ENCODE assay signal across 25 cellular contexts in genomic region chr1:235205687-235206086, GRCh38.
"Had no signal": no experiment of that assay in that cellular context is flagged by ENCODE, and none has a peak within 500 bp of the region (broad histone marks: within the 10 kb centered on the region; RNA-seq: fewer than 3 reads in every experiment).

No MANE protein-coding gene starts in this region.

- H3K27ac ChIP-seq: left lung, neutrophil, ovary, psoas muscle, right atrium auricular region, upper lobe of left lung, WERI-Rb-1 had no signal

- DNase-seq: activated CD4-positive, alpha-beta T cell treated with anti-CD3 and anti-CD28 coated beads for 1 hour; activated CD4-positive, alpha-beta T cell treated with anti-CD3 and anti-CD28 coated beads, Interleukin-2, amount 50 U/mL, for 1 hour; activated CD8-positive, alpha-beta memory T cell treated with anti-CD3 and anti-CD28 coated beads for 24 hours; activated CD8-positive, alpha-beta memory T cell treated with anti-CD3 and anti-CD28 coated beads, Interleukin-2, amount 50 U/mL, for 48 hours; activated gamma-delta T cell; aorta; effector CD4-positive, alpha-beta T cell; foreskin fibroblast; glutamatergic neuron; hippocampal formation; kidney glomerular epithelial cell; left lung; ovary; psoas muscle; stimulated activated CD4-positive, alpha-beta T cell treated with anti-CD3 and anti-CD28 coated beads, Interleukin-4, amount 100 ng/mL, for 24 hours; stimulated activated naive CD8-positive, alpha-beta T cell treated with anti-CD3 and anti-CD28 coated beads, Interleukin-15, Interleukin-2, amounts not matched to agents 100 U/mL and 50 U/mL, for 24 hours; upper lobe of left lung; WERI-Rb-1 had no signal

- H3K27ac Mint-ChIP-seq: dendritic cell treated with granulocyte-macrophage colony-stimulating factor and Interleukin-4, amounts not matched to agents 40 ng/mL and 50 ng/mL, for 4 days; nephron had no signal

- H3K9me3 ChIP-seq: left lung, neutrophil, ovary, psoas muscle, right atrium auricular region, upper lobe of left lung had no signal

- H3K9me3 Mint-ChIP-seq: activated T-helper 1 cell treated with anti-CD3 and anti-CD28 coated beads, Interleukin-12 subunit alpha, Interleukin-12 subunit beta, Interleukin-2, Interleukin-4 antibody, amounts not matched to agents 30 ng/mL and 10 ng/mL and 1 ng/mL, durations not matched to agents 14 hours and 24 hours and 36 hours; brain; dendritic cell treated with granulocyte-macrophage colony-stimulating factor and Interleukin-4, amounts not matched to agents 40 ng/mL and 50 ng/mL, for 4 days; nephron had no signal

- H3K27me3 Mint-ChIP-seq: brain; dendritic cell treated with granulocyte-macrophage colony-stimulating factor and Interleukin-4, amounts not matched to agents 40 ng/mL and 50 ng/mL, for 4 days had no signal

- H3K36me3 ChIP-seq: ovary had no signal

- ATAC-seq: left lung; psoas muscle; stimulated activated naive CD8-positive, alpha-beta T cell treated with anti-CD3 and anti-CD28 coated beads, Interleukin-15, Interleukin-2, amounts not matched to agents 100 U/mL and 50 U/mL, for 24 hours had no signal

- H3K4me1 Mint-ChIP-seq: brain, nephron had no signal

- H3K4me1 ChIP-seq: left lung, psoas muscle, right atrium auricular region, upper lobe of left lung had no signal

- H3K4me3 Mint-ChIP-seq: activated T-helper 1 cell treated with anti-CD3 and anti-CD28 coated beads, Interleukin-12 subunit alpha, Interleukin-12 subunit beta, Interleukin-2, Interleukin-4 antibody, amounts not matched to agents 30 ng/mL and 10 ng/mL and 1 ng/mL, durations not matched to agents 14 hours and 24 hours and 36 hours; brain; dendritic cell treated with granulocyte-macrophage colony-stimulating factor and Interleukin-4, amounts not matched to agents 40 ng/mL and 50 ng/mL, for 4 days; nephron had no signal

- H3K4me3 ChIP-seq: left lung, lung, ovary, psoas muscle, right atrium auricular region, upper lobe of left lung had no signal
